In genomic region chr6:102986086-102986485, GRCh38 we compare ENCODE assay signal across 17 cellular contexts.
DNase-seq lines count a peak whose midpoint lies in the region; ATAC-seq and TF ChIP-seq lines count a peak whose summit lies in the region.
"Had no signal": no experiment of that assay in that cellular context is flagged by ENCODE, and none has a peak within 500 bp of the region (broad histone marks: within the 10 kb centered on the region; RNA-seq: fewer than 3 reads in every experiment).

No MANE protein-coding gene starts in this region.

- H3K4me3 ChIP-seq in PC-9 = no peak overlapping the region

- no peaks in the 10 kb centered on the region for H3K4me1 ChIP-seq in PC-9 (replicated peaks; ENCODE audit: insufficient read depth)

- no peak overlapping the region for H3K4me3 Mint-ChIP-seq in HFFc6
- H3K4me3 Mint-ChIP-seq: activated CD4-positive, alpha-beta T cell treated with anti-CD3 and anti-CD28 coated beads, Interleukin-2, amount 10 ng/mL, durations not matched to agents 24 days and 14 days; activated naive CD4-positive, alpha-beta T cell treated with anti-CD3 and anti-CD28 coated beads, Interleukin-2, amount 50 U/mL, for 24 hours; brain; nephron had no signal

- intact Hi-C loops in PC-9 (cut with micrococcal nuclease; ENCODE audit: unreplicated experiment) = no loop called here

- H3F3A ChIP-seq in PC-9 (ENCODE audit: insufficient read depth, low read depth) = no peaks in the 10 kb centered on the region

- H3K9me3 ChIP-seq in PC-9 (ENCODE audit: insufficient read depth, low read depth) = no peaks in the 10 kb centered on the region; the same call in 1 of the 2 replicates

- H2AFZ ChIP-seq in PC-9 = no peak overlapping the region

- no TSS peak for BruUV-seq in PC-9 (replicated peaks; lab: Mats Ljungman, UMichigan)

- no peaks in the 10 kb centered on the region for H4K20me1 ChIP-seq in PC-9 (ENCODE audit: insufficient read depth)

- H3K4me2 ChIP-seq in PC-9 = no peak overlapping the region

- H3K9me3 Mint-ChIP-seq in HFFc6 = peaks cover 17% of the 10 kb centered on the region
- H3K9me3 Mint-ChIP-seq: activated CD4-positive, alpha-beta T cell treated with anti-CD3 and anti-CD28 coated beads, Interleukin-2, amount 10 ng/mL, durations not matched to agents 24 days and 14 days; activated naive CD4-positive, alpha-beta T cell treated with anti-CD3 and anti-CD28 coated beads, Interleukin-2, amount 50 U/mL, for 24 hours; brain; nephron had no signal

- H3K27me3 ChIP-seq in PC-9 (ENCODE audit: insufficient read depth, low read depth) = no peaks in the 10 kb centered on the region

- H3K27ac Mint-ChIP-seq in HFFc6 = no peak overlapping the region
- H3K27ac Mint-ChIP-seq: activated CD4-positive, alpha-beta T cell treated with anti-CD3 and anti-CD28 coated beads, Interleukin-2, amount 10 ng/mL, durations not matched to agents 24 days and 14 days; activated naive CD4-positive, alpha-beta T cell treated with anti-CD3 and anti-CD28 coated beads, Interleukin-2, amount 50 U/mL, for 24 hours; brain; nephron had no signal

- no peaks in the 10 kb centered on the region for H3K4me1 Mint-ChIP-seq in HFFc6 (ENCODE audit: low read depth)
- H3K4me1 Mint-ChIP-seq: activated CD4-positive, alpha-beta T cell treated with anti-CD3 and anti-CD28 coated beads, Interleukin-2, amount 10 ng/mL, durations not matched to agents 24 days and 14 days; activated naive CD4-positive, alpha-beta T cell treated with anti-CD3 and anti-CD28 coated beads, Interleukin-2, amount 50 U/mL, for 24 hours; nephron had no signal

- no peak for TF ChIP-seq POLR2A in GM18505 (IDR thresholded peaks at IDR 0.05; ENCODE audit: borderline replicate concordance, extremely low read depth, insufficient read depth, insufficient read length)

- H3K27me3 Mint-ChIP-seq in HFFc6 (ENCODE audit: insufficient read depth) = no peaks in the 10 kb centered on the region
- H3K27me3 Mint-ChIP-seq: activated CD4-positive, alpha-beta T cell treated with anti-CD3 and anti-CD28 coated beads, Interleukin-2, amount 10 ng/mL, durations not matched to agents 24 days and 14 days; activated naive CD4-positive, alpha-beta T cell treated with anti-CD3 and anti-CD28 coated beads, Interleukin-2, amount 50 U/mL, for 24 hours; brain had no signal

- ATAC-seq in GM18858 (IDR thresholded peaks at IDR 0.05; ENCODE audit: unreplicated experiment) (peak; percentile 98), GM21515 (IDR thresholded peaks at IDR 0.05; ENCODE audit: unreplicated experiment) (peak; percentile 69), HG02981 (IDR thresholded peaks at IDR 0.05; ENCODE audit: unreplicated experiment) (peak; percentile 82), HG03520 (IDR thresholded peaks at IDR 0.05; ENCODE audit: unreplicated experiment) (peak; percentile 87), GM18505 (IDR thresholded peaks at IDR 0.05; ENCODE audit: unreplicated experiment) (no peak)

- DNase-seq in HFFc6 = no peak
- no peak for DNase-seq in PC-9
- DNase-seq in germinal center (ENCODE audit: low spot score) = no peak
- DNase-seq: activated CD4-positive, alpha-beta T cell treated with anti-CD3 and anti-CD28 coated beads, Interleukin-2, amount 10 ng/mL, durations not matched to agents 24 days and 14 days; activated T-cell treated with anti-CD3 and anti-CD28 coated beads for 4 hours; dermis blood vessel endothelial cell; mammary epithelial cell; NCI-H146; T1000 had no signal

- TF ChIP-seq CTCF in HFFc6 (IDR thresholded peaks at IDR 0.05) (no peak), PC-9 (conservative IDR thresholded peaks at IDR 0.05) (no peak)

- CTCF ChIA-PET in PC-9 (lab: Charles Lee) = no interaction called here

- no peaks in the 10 kb centered on the region for H3K36me3 ChIP-seq in PC-9 (ENCODE audit: low read depth)

- POLR2A ChIA-PET in PC-9 (lab: Charles Lee; ENCODE audit: unreplicated experiment) = no interaction called here

- H3K79me2 ChIP-seq in PC-9 (ENCODE audit: low read depth) = no peaks in the 10 kb centered on the region

- no peak overlapping the region for H3K27ac ChIP-seq in PC-9

- no peaks in the 10 kb centered on the region for H3K36me3 Mint-ChIP-seq in HFFc6 (ENCODE audit: low read depth)
- H3K36me3 Mint-ChIP-seq: activated naive CD4-positive, alpha-beta T cell treated with anti-CD3 and anti-CD28 coated beads, Interleukin-2, amount 50 U/mL, for 24 hours; brain had no signal

- no peaks in the 10 kb centered on the region for H3K9me2 ChIP-seq in PC-9 (ENCODE audit: insufficient read depth)
